ENCODE assay signal across 7 cellular contexts in the genomic region with DNA sequence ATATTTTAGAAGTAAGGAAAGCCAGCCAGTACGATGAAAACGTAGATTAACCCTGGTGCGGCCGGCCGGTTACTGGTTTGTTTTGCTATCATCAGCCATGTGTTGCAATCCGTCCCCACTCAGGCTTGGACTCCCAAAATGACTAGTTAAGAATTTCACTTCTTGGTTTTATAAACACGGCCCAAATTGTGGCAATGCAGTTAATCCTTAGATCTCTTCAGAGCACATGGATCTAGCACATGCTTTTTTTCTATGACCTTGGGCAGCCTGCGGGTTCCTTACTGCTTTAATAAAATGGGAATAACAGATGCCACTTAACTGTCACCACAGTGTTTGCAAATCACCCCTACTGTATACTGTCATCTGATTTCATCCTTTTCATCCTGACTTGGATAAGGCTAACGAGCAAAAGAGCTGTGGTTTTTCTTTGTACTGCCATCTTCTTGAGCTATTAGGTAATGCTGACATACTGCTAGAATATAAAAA. TPM values are rescaled to one million over a fixed set of nuclear protein-coding genes. Genes with fewer than 3 reads are reported as not detected.
DNase-seq lines count a peak whose midpoint lies in the region; ATAC-seq and TF ChIP-seq lines count a peak whose summit lies in the region.

No MANE protein-coding gene starts in this region.

- H3K36me3 ChIP-seq in ES-I3 (ENCODE audit: insufficient read depth, low read length) (peaks cover 2% of the 10 kb centered on the region; the same call in 1 of the 2 replicates), IMR-90 (ENCODE audit: control insufficient read depth, insufficient read depth, low read length) (no peaks in the 10 kb centered on the region), gastroesophageal sphincter (no peaks in the 10 kb centered on the region), prostate gland (no peaks in the 10 kb centered on the region)

- H3K27me3 Mint-ChIP-seq in activated CD4-positive, alpha-beta memory T cell treated with anti-CD3 and anti-CD28 coated beads for 36 hours: no peaks in the 10 kb centered on the region

- intact Hi-C loops in IMR-90 (cut with micrococcal nuclease): no loop called here
- intact Hi-C loops in activated CD4-positive, alpha-beta memory T cell treated with anti-CD3 and anti-CD28 coated beads for 36 hours (cut with micrococcal nuclease): loop anchor here (1.0 kb wide), 1 partner anchor 8 kb away; no protein-coding TSS in a partner anchor
- intact Hi-C loops in prostate gland (cut with DNase I): no loop called here

- peaks cover 46% of the 10 kb centered on the region for H4K20me1 ChIP-seq in IMR-90 (ENCODE audit: insufficient read depth, low read length)

- peak overlapping the region; percentile 37 for H2BK5ac ChIP-seq in IMR-90 (ENCODE audit: low read depth, low read length, poor library complexity, severe bottlenecking)

- no peak overlapping the region for H2AFZ ChIP-seq in IMR-90 (replicated peaks; ENCODE audit: low read length, poor library complexity)

- peaks cover 3% of the 10 kb centered on the region; the same call in 1 of the 2 replicates for H3K4me1 ChIP-seq in ES-I3 (ENCODE audit: insufficient read depth, low read length)
- peaks cover 4% of the 10 kb centered on the region for H3K4me1 ChIP-seq in IMR-90 (ENCODE audit: control insufficient read depth, insufficient read depth, low read length)
- peaks cover 5 to 60% (median 7%) of the 10 kb centered on the region in 3 donors for H3K4me1 ChIP-seq in gastroesophageal sphincter
- no peaks in the 10 kb centered on the region for H3K4me1 ChIP-seq in prostate gland (replicated peaks)

- H3K36me3 Mint-ChIP-seq in activated CD4-positive, alpha-beta memory T cell treated with anti-CD3 and anti-CD28 coated beads for 36 hours: peaks cover 38% of the 10 kb centered on the region

- in situ Hi-C loops in IMR-90 (cut with MboI; ENCODE audit: low sequenced_read_pairs): loop anchor here (25.0 kb wide), 1 partner anchor 423 kb away; the partner anchor contains the start of gene ARAP3

- DNase-seq in IMR-90: peak; percentile 59
- peak; percentile 51 for DNase-seq in activated CD4-positive, alpha-beta memory T cell treated with anti-CD3 and anti-CD28 coated beads for 36 hours
- DNase-seq in prostate gland (ENCODE audit: low spot score): no peak
- no peak for DNase-seq in T1000 (lab: John Stamatoyannopoulos, UW)
- DNase-seq in effector CD4-positive, alpha-beta T cell: no peak

- H3K27me3 ChIP-seq in IMR-90 (ENCODE audit: control insufficient read depth, insufficient read depth, low read length): no peaks in the 10 kb centered on the region
- no peaks in the 10 kb centered on the region for H3K27me3 ChIP-seq in gastroesophageal sphincter
- H3K27me3 ChIP-seq in prostate gland (replicated peaks; ENCODE audit: insufficient read depth): no peaks in the 10 kb centered on the region

- H2AK9ac ChIP-seq in IMR-90 (replicated peaks; ENCODE audit: low read depth, low read length, poor library complexity): no peak overlapping the region

- peak overlapping the region; percentile 58; the same call in 1 of the 2 replicates for H3K9ac ChIP-seq in ES-I3 (ENCODE audit: low read depth, low read length)
- peak overlapping the region; percentile 76 for H3K9ac ChIP-seq in IMR-90 (ENCODE audit: low read depth, low read length)

- H3K4me2 ChIP-seq in IMR-90 (ENCODE audit: low read depth, low read length): peak overlapping the region; percentile 71

- 0% methylated on average over 2 of the region's 9 CpGs; no CpG with 5 or more reads in 1 of the 2 experiments for WGBS in IMR-90 (ENCODE audit: extremely low coverage in 2 of 2, insufficient read length in 1 of 2), 2 experiments
- 0 to 1% methylated on average over 9 of the region's 9 CpGs for WGBS in gastroesophageal sphincter (ENCODE audit: low coverage in 1 of 2), 2 donors
- WGBS in prostate gland: 2% methylated on average over 9 of the region's 9 CpGs

- CTCF ChIA-PET in IMR-90 (lab: Yijun Ruan, JAX): interaction anchor here (0.7 to 1.4 kb wide), 2 partner anchors 10 to 517 kb away, joined by 3 to 4 read pairs; no protein-coding TSS in a partner anchor
- CTCF ChIA-PET in activated CD4-positive, alpha-beta memory T cell treated with anti-CD3 and anti-CD28 coated beads for 36 hours (lab: Charles Lee): interaction anchor here (0.6 to 6.0 kb wide), 16 partner anchors 8 to 149 kb away, joined by 3 to 87 read pairs (median 4); partner anchors contain the start of genes GNPDA1 and RNF14

- H3K4me3 ChIP-seq in IMR-90 (ENCODE audit: insufficient read depth, low read depth, low read length) (peak overlapping the region; percentile 82), gastroesophageal sphincter (peak overlapping the region; percentile 58 to 89), prostate gland (peak overlapping the region; percentile 57 to 87)

- H2BK15ac ChIP-seq in IMR-90 (ENCODE audit: low read depth, low read length): no peak overlapping the region

- peak overlapping the region; percentile 52; the same call in 1 of the 2 replicates for H3K27ac ChIP-seq in IMR-90 (ENCODE audit: insufficient read depth, low read length)
- H3K27ac ChIP-seq in gastroesophageal sphincter: peak overlapping the region; percentile 86 to 99 (median 99)
- H3K27ac ChIP-seq in prostate gland: peak overlapping the region; percentile 98 to 99

- TF ChIP-seq POLR2A in IMR-90 (IDR thresholded peaks at IDR 0.05; ENCODE audit: low read depth, low read length) (no peak), gastroesophageal sphincter (IDR thresholded peaks at IDR 0.05) (no peak), prostate gland (IDR thresholded peaks at IDR 0.05) (no peak)

- H4K8ac ChIP-seq in IMR-90 (ENCODE audit: low read depth in 2 of 2, low read length in 2 of 2): no peak overlapping the region

- peak overlapping the region; percentile 70 for H3K14ac ChIP-seq in IMR-90 (replicated peaks; ENCODE audit: low read depth, low read length)

- H3K27ac Mint-ChIP-seq in activated CD4-positive, alpha-beta memory T cell treated with anti-CD3 and anti-CD28 coated beads for 36 hours: peak overlapping the region; percentile 97

- H3K23ac ChIP-seq in IMR-90 (ENCODE audit: low read depth, low read length): peak overlapping the region; percentile 78; the same call in 1 of the 2 replicates

- TF ChIP-seq CTCF in IMR-90 (conservative IDR thresholded peaks at IDR 0.05; ENCODE audit: low read depth, low read length): no peak
- peak in 1 of 4 experiments; percentile 24 for TF ChIP-seq CTCF in gastroesophageal sphincter (IDR thresholded peaks at IDR 0.05)
- no peak for TF ChIP-seq CTCF in prostate gland (IDR thresholded peaks at IDR 0.05)

- H3K56ac ChIP-seq in IMR-90 (ENCODE audit: extremely low read depth, insufficient read depth, low read length): peak overlapping the region; percentile 1; the same call in 1 of the 2 replicates

- no peak overlapping the region for H3K4ac ChIP-seq in IMR-90 (ENCODE audit: low read depth, low read length)

- peaks cover 4% of the 10 kb centered on the region for H3K9me1 ChIP-seq in IMR-90 (ENCODE audit: insufficient read depth, low read length)

- no peak overlapping the region for H2BK120ac ChIP-seq in IMR-90 (ENCODE audit: low read depth, low read length)

- POLR2A ChIA-PET in IMR-90 (lab: Charles Lee; ENCODE audit: unreplicated experiment): interaction anchor here (0.6 kb wide), 1 partner anchor 246 kb away, joined by 6 read pairs; no protein-coding TSS in a partner anchor
- POLR2A ChIA-PET in activated CD4-positive, alpha-beta memory T cell treated with anti-CD3 and anti-CD28 coated beads for 36 hours (lab: Charles Lee): interaction anchor here (0.7 to 5.2 kb wide), 11 partner anchors 14 to 141 kb away, joined by 3 to 103 read pairs (median 13); partner anchors contain the start of genes GNPDA1 and RNF14

- H2AK5ac ChIP-seq in IMR-90 (ENCODE audit: low read depth, low read length): no peak overlapping the region

- H3K4me1 Mint-ChIP-seq in activated CD4-positive, alpha-beta memory T cell treated with anti-CD3 and anti-CD28 coated beads for 36 hours (ENCODE audit: low read depth): peaks cover 76% of the 10 kb centered on the region

- no peak overlapping the region for H4K5ac ChIP-seq in IMR-90 (ENCODE audit: low read depth, low read length)

- dilution Hi-C loops in IMR-90 (cut with HindIII; ENCODE audit: low sequenced_read_pairs, unreplicated experiment): no loop called here

- no peak for TF ChIP-seq EP300 in gastroesophageal sphincter (IDR thresholded peaks at IDR 0.05)

- H2BK20ac ChIP-seq in IMR-90 (ENCODE audit: low read depth, low read length): no peak overlapping the region

- H3K9me3 ChIP-seq in ES-I3 (ENCODE audit: control insufficient read depth, insufficient read depth, low read length) (no peaks in the 10 kb centered on the region), IMR-90 (ENCODE audit: control insufficient read depth, insufficient read depth, low read length) (no peaks in the 10 kb centered on the region), gastroesophageal sphincter (no peaks in the 10 kb centered on the region), prostate gland (no peaks in the 10 kb centered on the region)

- peak; percentile 8; the same call in 1 of the 2 replicates for ATAC-seq in IMR-90 (ENCODE audit: low read depth)
- no peak for ATAC-seq in gastroesophageal sphincter

- H3K79me1 ChIP-seq in IMR-90 (ENCODE audit: low read depth in 1 of 2, low read length in 2 of 2): peaks cover 18 to 40% of the 10 kb centered on the region in 2 experiments

- TSS peak; percentile 29 for BruUV-seq in IMR-90 (replicated peaks; lab: Mats Ljungman, UMichigan)

- TF ChIP-seq RAD21 in IMR-90 (IDR thresholded peaks at IDR 0.05; ENCODE audit: low read length): no peak

- H3K4me3 Mint-ChIP-seq in activated CD4-positive, alpha-beta memory T cell treated with anti-CD3 and anti-CD28 coated beads for 36 hours: peak overlapping the region; percentile 93

- H3K9me3 Mint-ChIP-seq in activated CD4-positive, alpha-beta memory T cell treated with anti-CD3 and anti-CD28 coated beads for 36 hours: no peaks in the 10 kb centered on the region

- no peak overlapping the region for H4K91ac ChIP-seq in IMR-90 (ENCODE audit: insufficient read depth, low read depth, low read length)

- H3K18ac ChIP-seq in IMR-90 (ENCODE audit: low read depth, low read length): no peak overlapping the region

TF ChIP-seq in IMR-90, 13 proteins besides CTCF, POLR2A, EP300 and RAD21:
- peak; percentile 90; the same call in 1 of the 2 replicates for TF ChIP-seq MXI1 (IDR thresholded peaks at IDR 0.05; ENCODE audit: borderline replicate concordance, low read depth, low read length)
- peak; percentile 93 for TF ChIP-seq CEBPB (IDR thresholded peaks at IDR 0.05; ENCODE audit: low read depth, low read length)
- TF ChIP-seq BHLHE40 (IDR thresholded peaks at IDR 0.05; ENCODE audit: low read depth, low read length): no peak
- no peak for TF ChIP-seq RCOR1 (IDR thresholded peaks at IDR 0.05; ENCODE audit: insufficient replicate concordance, low read length)
- TF ChIP-seq SMC3 (IDR thresholded peaks at IDR 0.05; ENCODE audit: low read depth, low read length): no peak

RNA-seq across cellular contexts. Expression of gene NDFIP1, which starts 1.5 kb away (rescaled TPM):
- 7.7 and 21.9 TPM in 2 replicates for total RNA-seq in IMR-90 (2012; rRNA removed)
- polyA plus RNA-seq in IMR-90 (2012; rRNA removed): 10.7 and 15.4 TPM in 2 replicates
- polyA plus RNA-seq in IMR-90 (2012; cell fraction: cytosol; rRNA removed): 5.1 and 15.4 TPM in 2 replicates
- 5.5 and 6.9 TPM in 2 replicates for polyA plus RNA-seq in IMR-90 (2012; cell fraction: nucleus; rRNA removed; ENCODE audit: low replicate concordance)
- total RNA-seq in activated CD4-positive, alpha-beta memory T cell treated with anti-CD3 and anti-CD28 coated beads for 36 hours: 10 to 100 TPM; 74.6 to 76.4 TPM
- total RNA-seq in gastroesophageal sphincter: 10 to 100 TPM; 62.4 to 86.7 (median 81.6) TPM
- total RNA-seq in prostate gland: 100 to 1,000 TPM; 134 to 234 TPM

Comparison
In these comparisons a context has a peak if more than half of its experiments do, and no peak if none do; other contexts are left out.
1. DNase-seq: peak in IMR-90 (single experiment) and activated CD4-positive, alpha-beta memory T cell treated with anti-CD3 and anti-CD28 coated beads for 36 hours (single experiment); none in prostate gland (single experiment), T1000 (single experiment) and effector CD4-positive, alpha-beta T cell (single experiment).
2. Peak in every context shown above with its lines, with median percentiles within 50 percentile points of each other: H3K27ac ChIP-seq and H3K4me3 ChIP-seq.